In the genomic region with DNA sequence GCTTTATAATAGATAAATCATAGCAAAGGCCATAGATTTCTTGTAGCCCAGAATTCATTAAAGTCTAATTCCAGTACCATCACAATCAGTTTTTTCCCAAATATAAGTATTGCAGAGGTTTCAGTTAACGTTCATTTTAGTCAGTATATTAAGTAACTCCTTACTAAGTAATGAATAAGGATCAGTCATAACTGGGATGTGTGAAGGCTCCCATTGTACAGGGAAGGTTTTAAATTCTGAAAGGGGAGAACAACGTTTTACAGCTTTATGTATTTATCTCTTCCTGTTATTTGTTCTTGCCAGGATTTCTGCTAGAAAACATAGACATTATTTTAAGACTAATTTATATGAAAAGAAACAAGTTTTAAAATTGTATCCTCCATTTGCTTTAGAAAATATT, we compare ENCODE assay signal across 25 cellular contexts.
"Had no signal": no experiment of that assay in that cellular context is flagged by ENCODE, and none has a peak within 500 bp of the region (broad histone marks: within the 10 kb centered on the region; RNA-seq: fewer than 3 reads in every experiment).

No MANE protein-coding gene starts in this region.

- H3K4me1 Mint-ChIP-seq: activated B cell treated with CpG ODN at 0.5 μM for 24 hours; activated CD4-positive, alpha-beta memory T cell treated with anti-CD3 and anti-CD28 coated beads, Interleukin-2, amount 10 ng/mL, durations not matched to agents 7 days and 5 days; activated naive CD4-positive, alpha-beta T cell treated with anti-CD3 and anti-CD28 coated beads, Interleukin-2, amount 10 ng/mL, durations not matched to agents 7 days and 5 days; activated naive CD8-positive, alpha-beta T cell treated with anti-CD3 and anti-CD28 coated beads for 36 hours; T-cell had no signal

- DNase-seq: activated B cell treated with CpG ODN at 0.5 μM for 24 hours; activated CD4-positive, alpha-beta memory T cell treated with anti-CD3 and anti-CD28 coated beads, Interleukin-2, amount 10 ng/mL, durations not matched to agents 7 days and 5 days; activated CD4-positive, alpha-beta T cell treated with anti-CD3 and anti-CD28 coated beads for 1 hour; activated CD4-positive, alpha-beta T cell treated with anti-CD3 and anti-CD28 coated beads, Interleukin-2, amount 50 U/mL, for 1 hour; activated gamma-delta T cell treated with Interleukin-2 at 50 U/mL for 16 hours; activated naive CD4-positive, alpha-beta T cell treated with anti-CD3 and anti-CD28 coated beads, Interleukin-2, amount 10 ng/mL, durations not matched to agents 7 days and 5 days; activated naive CD8-positive, alpha-beta T cell treated with anti-CD3 and anti-CD28 coated beads for 36 hours; activated T-cell treated with anti-CD3 and anti-CD28 coated beads for 4 hours; activated T-cell treated with anti-CD3 and anti-CD28 coated beads, Interleukin-2, amount 50 U/mL, for 72 hours; brain microvascular endothelial cell; cerebellar nuclear complex; KG1; NCI-H1048; NCI-H146; NCI-H187 treated with DMSO at 0.1 percent for 48 hours; NCI-H2081 treated with DMSO at 0.1 percent for 48 hours; NCI-H2171 treated with DMSO at 0.1 percent for 48 hours; NCI-H226; NCI-H69; NK-92 treated with Interleukin-12 subunit alpha and Interleukin-12 subunit beta, amount 100 ng/mL, for 24 hours; SHP77 treated with DMSO at 0.1 percent for 48 hours; T-cell; T-helper 2 cell; T1000 had no signal

- H3K9me3 Mint-ChIP-seq: activated B cell treated with CpG ODN at 0.5 μM for 24 hours; activated naive CD4-positive, alpha-beta T cell treated with anti-CD3 and anti-CD28 coated beads, Interleukin-2, amount 10 ng/mL, durations not matched to agents 7 days and 5 days; activated naive CD8-positive, alpha-beta T cell treated with anti-CD3 and anti-CD28 coated beads for 36 hours; activated T-helper 2 cell treated with anti-CD3 and anti-CD28 coated beads, Interferon-gamma antibody, Interleukin-2, Interleukin-4, amounts not matched to agents 10 μg/mL and 5 μg/mL and 100 μg/mL, durations not matched to agents 14 hours and 24 hours and 36 hours had no signal

- H3K27ac Mint-ChIP-seq: activated B cell treated with CpG ODN at 0.5 μM for 24 hours; activated CD4-positive, alpha-beta memory T cell treated with anti-CD3 and anti-CD28 coated beads, Interleukin-2, amount 10 ng/mL, durations not matched to agents 7 days and 5 days; activated naive CD4-positive, alpha-beta T cell treated with anti-CD3 and anti-CD28 coated beads, Interleukin-2, amount 10 ng/mL, durations not matched to agents 7 days and 5 days; activated naive CD8-positive, alpha-beta T cell treated with anti-CD3 and anti-CD28 coated beads for 36 hours; activated T-cell treated with anti-CD3 and anti-CD28 coated beads, Interleukin-2, amount 50 U/mL, for 72 hours; activated T-helper 2 cell treated with anti-CD3 and anti-CD28 coated beads, Interferon-gamma antibody, Interleukin-2, Interleukin-4, amounts not matched to agents 10 μg/mL and 5 μg/mL and 100 μg/mL, durations not matched to agents 14 hours and 24 hours and 36 hours; T-cell had no signal

- H3K27ac ChIP-seq: brain microvascular endothelial cell had no signal

- H3K4me3 Mint-ChIP-seq: activated B cell treated with CpG ODN at 0.5 μM for 24 hours; activated CD4-positive, alpha-beta memory T cell treated with anti-CD3 and anti-CD28 coated beads, Interleukin-2, amount 10 ng/mL, durations not matched to agents 7 days and 5 days; activated naive CD4-positive, alpha-beta T cell treated with anti-CD3 and anti-CD28 coated beads, Interleukin-2, amount 10 ng/mL, durations not matched to agents 7 days and 5 days; activated naive CD8-positive, alpha-beta T cell treated with anti-CD3 and anti-CD28 coated beads for 36 hours; activated T-cell treated with anti-CD3 and anti-CD28 coated beads, Interleukin-2, amount 50 U/mL, for 72 hours; T-cell had no signal

- H3K36me3 ChIP-seq: brain microvascular endothelial cell had no signal

- H3K27me3 ChIP-seq: brain microvascular endothelial cell had no signal

- H3K27me3 Mint-ChIP-seq: activated B cell treated with CpG ODN at 0.5 μM for 24 hours; activated CD4-positive, alpha-beta memory T cell treated with anti-CD3 and anti-CD28 coated beads, Interleukin-2, amount 10 ng/mL, durations not matched to agents 7 days and 5 days; activated naive CD4-positive, alpha-beta T cell treated with anti-CD3 and anti-CD28 coated beads, Interleukin-2, amount 10 ng/mL, durations not matched to agents 7 days and 5 days; activated naive CD8-positive, alpha-beta T cell treated with anti-CD3 and anti-CD28 coated beads for 36 hours; T-cell had no signal

- H3K36me3 Mint-ChIP-seq: activated naive CD4-positive, alpha-beta T cell treated with anti-CD3 and anti-CD28 coated beads, Interleukin-2, amount 10 ng/mL, durations not matched to agents 7 days and 5 days; activated naive CD8-positive, alpha-beta T cell treated with anti-CD3 and anti-CD28 coated beads for 36 hours; T-cell had no signal
